Comparison of ENCODE assay signal across 27 cellular contexts in the genomic region with DNA sequence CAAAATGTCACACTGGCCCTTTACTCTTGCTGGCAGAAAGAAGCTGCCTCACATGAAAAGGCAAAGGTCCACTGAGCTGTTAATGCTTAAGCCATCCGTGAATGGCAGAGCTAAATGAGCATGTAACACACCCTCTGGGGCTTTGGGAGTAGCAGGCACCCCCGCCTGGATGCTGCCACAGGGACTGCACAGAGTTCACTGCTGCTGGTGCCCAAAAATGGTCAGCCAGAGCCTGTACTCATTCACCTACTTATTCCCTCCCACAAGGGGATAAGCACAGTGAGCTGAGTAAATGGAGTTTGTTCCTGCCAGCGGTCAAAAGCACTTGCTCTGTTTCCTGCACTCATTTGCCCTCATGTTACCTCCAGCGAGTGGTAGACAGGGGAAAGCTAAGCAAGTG.
DNase-seq lines count a peak whose midpoint lies in the region; FAIRE-seq and TF ChIP-seq lines count a peak whose summit lies in the region.
"Had no signal": no experiment of that assay in that cellular context is flagged by ENCODE, and none has a peak within 500 bp of the region (broad histone marks: within the 10 kb centered on the region; RNA-seq: fewer than 3 reads in every experiment).

No MANE protein-coding gene starts in this region.

- H3K4me1 Mint-ChIP-seq in nephron progenitor cell, result no peaks in the 10 kb centered on the region
- H3K4me1 Mint-ChIP-seq: IgD-negative memory B cell had no signal

- H3K36me3 Mint-ChIP-seq in nephron progenitor cell (ENCODE audit: low read depth), result no peaks in the 10 kb centered on the region
- H3K36me3 Mint-ChIP-seq: IgD-negative memory B cell had no signal

- no peak overlapping the region for H3K4me3 Mint-ChIP-seq in nephron progenitor cell
- H3K4me3 Mint-ChIP-seq: HFFc6, IgD-negative memory B cell had no signal

- peak overlapping the region; percentile 57 for H3K27ac Mint-ChIP-seq in nephron progenitor cell
- H3K27ac Mint-ChIP-seq: HFFc6, IgD-negative memory B cell had no signal

- peaks cover 6% of the 10 kb centered on the region for H3K27me3 Mint-ChIP-seq in nephron progenitor cell (ENCODE audit: low read depth, poor library complexity)
- H3K27me3 Mint-ChIP-seq: IgD-negative memory B cell had no signal

- H3K9me3 Mint-ChIP-seq in nephron progenitor cell, result no peaks in the 10 kb centered on the region

- TF ChIP-seq CTCF in bronchial epithelial cell (IDR thresholded peaks at IDR 0.05; ENCODE audit: insufficient read depth, low read length, severe bottlenecking), result no peak
- no peak for TF ChIP-seq CTCF in nephron progenitor cell (IDR thresholded peaks at IDR 0.05)

- no peaks in the 10 kb centered on the region for H3K27me3 ChIP-seq in bronchial epithelial cell (ENCODE audit: control insufficient read depth, insufficient read depth, low read length)

- no peaks in the 10 kb centered on the region for H3K36me3 ChIP-seq in bronchial epithelial cell (ENCODE audit: control insufficient read depth, insufficient read depth, low read length)
- H3K36me3 ChIP-seq: HAP-1 had no signal

- peak; percentile 74 for DNase-seq in ACHN
- no peak for DNase-seq in bronchial epithelial cell (ENCODE audit: low read depth)
- DNase-seq in islet precursor cell, result peak; percentile 49
- no peak for DNase-seq in nephron progenitor cell
- no peak for DNase-seq in NCI-H2171 (lab: John Stamatoyannopoulos, UW)
- DNase-seq in NCI-H2029 (lab: John Stamatoyannopoulos, UW), result no peak
- no peak for DNase-seq in stimulated activated CD4-positive, alpha-beta T cell treated with anti-CD3 and anti-CD28 coated beads, Interleukin-2, amount 100 ng/mL, for 24 hours
- no peak for DNase-seq in activated CD8-positive, alpha-beta memory T cell treated with anti-CD3 and anti-CD28 coated beads for 24 hours
- DNase-seq: DMS153; DND-41; GM23248; HFFc6; MM.1S; NCI-H1048; NCI-H1417; NCI-H1694 treated with DMSO at 0.1 percent for 48 hours; NCI-H2081 treated with DMSO at 0.1 percent for 48 hours; NCI-H2171 treated with DMSO at 0.1 percent for 48 hours; NCI-H345; NCI-H524; NCI-H774; NK-92 treated with Interleukin-12 subunit alpha and Interleukin-12 subunit beta, amount 100 ng/mL, for 24 hours; PC-3; SK-N-SH had no signal

- no peak overlapping the region for H3K4me3 ChIP-seq in bronchial epithelial cell (ENCODE audit: low read depth, low read length)
- H3K4me3 ChIP-seq: GM23248, HAP-1 had no signal

- in situ Hi-C loops in ACHN (cut with HindIII; ENCODE audit: low pct_ligation_motif_present, low pct_unique_long_range_greater_than_20kb, low sequenced_read_pairs), result no loop called here

- peak; percentile 68 for FAIRE-seq in bronchial epithelial cell (lab: Jason Lieb, UNC)
- FAIRE-seq: GM18507 had no signal

Comparison
In these comparisons a context has a peak if more than half of its experiments do, and no peak if none do; other contexts are left out.
1. DNase-seq: peak in ACHN (single experiment) and islet precursor cell (single experiment); none in bronchial epithelial cell (single experiment), nephron progenitor cell (single experiment), NCI-H2171 (single experiment), NCI-H2029 (single experiment), stimulated activated CD4-positive, alpha-beta T cell treated with anti-CD3 and anti-CD28 coated beads, Interleukin-2, amount 100 ng/mL, for 24 hours (0 of 2) and activated CD8-positive, alpha-beta memory T cell treated with anti-CD3 and anti-CD28 coated beads for 24 hours (single experiment).